ENCODE assay signal across 2 cellular contexts in the genomic region with DNA sequence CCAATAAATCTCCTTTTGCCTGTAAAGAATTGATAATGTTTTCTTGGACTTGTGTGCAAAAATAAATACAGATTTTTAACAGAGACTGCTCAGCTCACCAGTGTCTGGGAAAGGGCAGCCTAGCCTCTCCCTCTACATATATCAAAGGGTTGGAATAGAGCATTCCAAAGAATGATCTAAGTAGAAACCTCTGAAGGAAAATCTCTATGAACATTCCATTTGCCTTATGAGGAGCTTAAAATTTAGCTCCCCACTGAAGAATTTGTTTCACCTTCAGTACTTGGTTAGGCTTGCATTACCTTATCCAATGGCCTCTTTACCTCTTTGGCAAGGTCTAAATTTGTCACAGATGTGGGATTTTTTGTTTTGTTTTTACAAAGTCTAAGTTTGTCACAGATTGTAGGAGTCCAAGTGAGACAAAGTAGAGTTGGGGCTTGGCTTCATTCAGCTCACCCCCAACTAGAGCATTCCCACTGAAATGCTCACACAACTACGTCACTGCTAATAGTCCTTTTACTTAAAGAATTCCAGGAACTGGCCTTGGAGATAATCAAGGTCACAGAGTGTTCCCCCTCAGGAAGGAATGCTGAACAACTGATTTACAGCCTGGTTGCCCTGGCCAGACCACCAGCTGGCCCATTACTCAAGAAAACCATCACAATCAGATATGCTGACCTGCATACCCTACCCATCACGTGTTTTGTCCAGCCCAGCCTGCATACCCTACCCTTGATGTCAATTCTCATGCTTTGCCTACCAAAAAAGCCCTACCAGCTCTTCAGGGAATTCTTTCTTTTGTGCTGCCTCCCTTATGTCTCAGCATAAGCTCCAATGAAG.
TF ChIP-seq lines count a peak whose summit lies in the region.

No MANE protein-coding gene starts in this region.

TF ChIP-seq in IMR-90, 13 proteins besides CTCF, POLR2A, EP300 and RAD21:
- TF ChIP-seq RFX5 (IDR thresholded peaks at IDR 0.05; ENCODE audit: low read depth, low read length), result no peak
- 0 out of 2 replicates have a peak, but pooled peaks have one; percentile 18 for TF ChIP-seq USF2 (IDR thresholded peaks at IDR 0.05; ENCODE audit: low read depth, low read length)
- TF ChIP-seq CEBPB (IDR thresholded peaks at IDR 0.05; ENCODE audit: low read depth, low read length), result no peak

TF ChIP-seq in liver, 16 proteins besides CTCF, POLR2A, EP300 and RAD21:
- TF ChIP-seq FOXA2 (IDR thresholded peaks at IDR 0.05) (no peak), SP1 (IDR thresholded peaks at IDR 0.05) (peak; percentile 6), NR2F2 (IDR thresholded peaks at IDR 0.05) (peak; percentile 75)
